8 cellular contexts compared by ENCODE assay signal in the genomic region with DNA sequence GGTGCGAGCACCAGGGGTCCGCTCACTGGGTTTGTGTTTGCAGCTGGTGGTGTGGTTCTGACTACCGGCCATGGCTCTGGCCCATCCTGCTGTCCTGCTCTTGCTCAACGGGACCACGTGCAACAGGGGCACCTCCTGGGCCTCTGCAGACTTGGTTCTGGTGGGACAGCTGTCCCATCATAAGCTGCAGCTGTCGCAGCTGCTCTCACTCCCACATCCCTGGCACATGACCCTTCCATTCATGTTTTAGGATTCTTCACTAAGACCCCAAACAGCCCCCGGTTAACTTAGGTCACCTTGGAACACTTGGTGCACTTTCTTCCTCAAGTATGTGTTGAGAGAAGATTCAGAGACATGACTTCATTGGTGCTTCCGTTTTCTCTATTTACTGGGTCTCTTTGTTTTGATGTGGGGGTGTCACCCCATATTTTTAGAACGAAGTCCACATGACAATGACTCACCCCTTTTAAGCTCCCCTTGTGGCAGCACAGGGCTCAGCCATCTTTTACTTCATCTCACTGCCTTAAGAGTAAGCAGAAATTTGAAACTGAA.
DNase-seq lines count a peak whose midpoint lies in the region; ATAC-seq and TF ChIP-seq lines count a peak whose summit lies in the region.

No MANE protein-coding gene starts in this region.

- ATAC-seq in HG03439 (IDR thresholded peaks at IDR 0.05; ENCODE audit: unreplicated experiment), result peak; percentile 65

- DNase-seq in activated CD4-positive, alpha-beta T cell treated with anti-CD3 and anti-CD28 coated beads, Interleukin-2, amount 10 ng/mL, durations not matched to agents 24 days and 14 days, result peak; percentile 71
- no peak for DNase-seq in activated CD4-positive, alpha-beta T cell treated with anti-CD3 and anti-CD28 coated beads for 4 hours
- peak; percentile 71 for DNase-seq in coronary artery (ENCODE audit: low spot score)
- peak in 2 of 49 donors; percentile 9 to 23 for DNase-seq in substantia nigra (lab: John Stamatoyannopoulos, UW)
- no peak for DNase-seq in NK-92 treated with Interleukin-12 subunit alpha and Interleukin-12 subunit beta, amount 100 ng/mL, for 24 hours (lab: John Stamatoyannopoulos, UW)
- no peak for DNase-seq in iPS-NIHi7 (ENCODE audit: extremely low spot score)
- no peak for DNase-seq in NCI-H524 treated with DMSO at 0.1 percent for 48 hours (lab: John Stamatoyannopoulos, UW)

- no peaks in the 10 kb centered on the region for H3K9me3 Mint-ChIP-seq in activated CD4-positive, alpha-beta T cell treated with anti-CD3 and anti-CD28 coated beads, Interleukin-2, amount 10 ng/mL, durations not matched to agents 24 days and 14 days

- H3K4me3 Mint-ChIP-seq in activated CD4-positive, alpha-beta T cell treated with anti-CD3 and anti-CD28 coated beads, Interleukin-2, amount 10 ng/mL, durations not matched to agents 24 days and 14 days, result peak overlapping the region; percentile 37

- H3K4me3 ChIP-seq in coronary artery, result no peak overlapping the region

- H3K36me3 Mint-ChIP-seq in activated CD4-positive, alpha-beta T cell treated with anti-CD3 and anti-CD28 coated beads, Interleukin-2, amount 10 ng/mL, durations not matched to agents 24 days and 14 days (ENCODE audit: low read depth), result no peaks in the 10 kb centered on the region

- peaks cover 7% of the 10 kb centered on the region for H3K27me3 Mint-ChIP-seq in activated CD4-positive, alpha-beta T cell treated with anti-CD3 and anti-CD28 coated beads, Interleukin-2, amount 10 ng/mL, durations not matched to agents 24 days and 14 days

- peak overlapping the region in 1 of 2 donors; percentile 45 for H3K27ac ChIP-seq in coronary artery
- peak overlapping the region; percentile 26 for H3K27ac ChIP-seq in substantia nigra (ENCODE audit: low read depth, low read length, poor library complexity, severe bottlenecking)

- intact Hi-C loops in activated CD4-positive, alpha-beta T cell treated with anti-CD3 and anti-CD28 coated beads, Interleukin-2, amount 10 ng/mL, durations not matched to agents 24 days and 14 days (cut with micrococcal nuclease), result no loop called here

- no peak for TF ChIP-seq CTCF in coronary artery (IDR thresholded peaks at IDR 0.05)

- peak overlapping the region; percentile 77 for H3K27ac Mint-ChIP-seq in activated CD4-positive, alpha-beta T cell treated with anti-CD3 and anti-CD28 coated beads, Interleukin-2, amount 10 ng/mL, durations not matched to agents 24 days and 14 days

- peaks cover 9% of the 10 kb centered on the region for H3K4me1 Mint-ChIP-seq in activated CD4-positive, alpha-beta T cell treated with anti-CD3 and anti-CD28 coated beads, Interleukin-2, amount 10 ng/mL, durations not matched to agents 24 days and 14 days

Comparison
In these comparisons a context has a peak if more than half of its experiments do, and no peak if none do; other contexts are left out.
1. DNase-seq: peak in activated CD4-positive, alpha-beta T cell treated with anti-CD3 and anti-CD28 coated beads, Interleukin-2, amount 10 ng/mL, durations not matched to agents 24 days and 14 days (single experiment) and coronary artery (single experiment); none in activated CD4-positive, alpha-beta T cell treated with anti-CD3 and anti-CD28 coated beads for 4 hours (0 of 2), NK-92 treated with Interleukin-12 subunit alpha and Interleukin-12 subunit beta, amount 100 ng/mL, for 24 hours (single experiment), iPS-NIHi7 (single experiment) and NCI-H524 treated with DMSO at 0.1 percent for 48 hours (single experiment).